15 cellular contexts compared by ENCODE assay signal in genomic region chr13:100362371-100362770, GRCh38.
DNase-seq lines count a peak whose midpoint lies in the region; ATAC-seq and TF ChIP-seq lines count a peak whose summit lies in the region.
"Had no signal": no experiment of that assay in that cellular context is flagged by ENCODE, and none has a peak within 500 bp of the region (broad histone marks: within the 10 kb centered on the region; RNA-seq: fewer than 3 reads in every experiment).

No MANE protein-coding gene starts in this region.

- H3K9me3 ChIP-seq in HCT116 (ENCODE audit: control insufficient read depth in 1 of 2, insufficient read depth in 1 of 2, low read depth in 1 of 2, low read length in 2 of 2) (no peaks in the 10 kb centered on the region), SJCRH30 (replicated peaks) (no peaks in the 10 kb centered on the region), mesenchymal stem cell (ENCODE audit: control insufficient read depth, low read length) (no peaks in the 10 kb centered on the region), neural progenitor cell (ENCODE audit: low read depth) (no peaks in the 10 kb centered on the region)
- H3K9me3 ChIP-seq: BLaER1 had no signal

- H2BK120ac ChIP-seq in mesenchymal stem cell (ENCODE audit: low read depth, low read length), result no peak overlapping the region

- H3K36me3 ChIP-seq in HCT116 (ENCODE audit: control insufficient read depth in 1 of 2, insufficient read depth in 2 of 2, low read length in 2 of 2) (no peaks in the 10 kb centered on the region), SJCRH30 (no peaks in the 10 kb centered on the region; the same call in 1 of the 2 replicates), mesenchymal stem cell (ENCODE audit: control insufficient read depth in 1 of 2, insufficient read depth in 2 of 2, low read depth in 1 of 2, low read length in 2 of 2) (peaks cover 0 to 5% of the 10 kb centered on the region in 2 experiments), neural progenitor cell (no peaks in the 10 kb centered on the region)
- H3K36me3 ChIP-seq: BLaER1 had no signal

- H2AK5ac ChIP-seq in mesenchymal stem cell (ENCODE audit: low read length, severe bottlenecking), result peak overlapping the region; percentile 63

- no TSS peak for BruUV-seq in HCT116 (replicated peaks; lab: Mats Ljungman, UMichigan)

- intact Hi-C loops in HCT116 (cut with micrococcal nuclease), result no loop called here

- H3K27me3 ChIP-seq in HCT116 (ENCODE audit: insufficient read depth, low read length) (no peaks in the 10 kb centered on the region), SJCRH30 (no peaks in the 10 kb centered on the region), mesenchymal stem cell (ENCODE audit: control insufficient read depth in 1 of 2, insufficient read depth in 1 of 2, low read length in 2 of 2) (no peaks in the 10 kb centered on the region), neural progenitor cell (no peaks in the 10 kb centered on the region)
- H3K27me3 ChIP-seq: BLaER1 had no signal

- peak overlapping the region; percentile 39 for H3K27ac Mint-ChIP-seq in neural progenitor cell
- H3K27ac Mint-ChIP-seq: CD14-positive monocyte; CD4-positive, alpha-beta memory T cell had no signal

- no peaks in the 10 kb centered on the region for H3K79me2 ChIP-seq in HCT116 (ENCODE audit: insufficient read depth, low read length)
- no peaks in the 10 kb centered on the region for H3K79me2 ChIP-seq in neural progenitor cell (ENCODE audit: low read depth)

- H3K14ac ChIP-seq in mesenchymal stem cell (ENCODE audit: low read length in 2 of 2), result no peak overlapping the region

- H3K4me3 ChIP-seq in HCT116 (replicated peaks in 1 of 2; ENCODE audit: low read depth in 1 of 2, low read length in 2 of 2) (no peak overlapping the region), SJCRH30 (no peak overlapping the region), mesenchymal stem cell (ENCODE audit: insufficient read depth in 1 of 2, low read depth in 1 of 2, low read length in 2 of 2) (no peak overlapping the region), neural progenitor cell (no peak overlapping the region)
- H3K4me3 ChIP-seq: BLaER1 had no signal

- H3K9ac ChIP-seq in HCT116 (ENCODE audit: low read length) (no peak overlapping the region), mesenchymal stem cell (ENCODE audit: low read length) (no peak overlapping the region), neural progenitor cell (no peak overlapping the region)
- H3K9ac ChIP-seq: BLaER1 had no signal

- no peak overlapping the region for H3K18ac ChIP-seq in mesenchymal stem cell (ENCODE audit: low read depth in 1 of 2, low read length in 2 of 2)

- no peak overlapping the region for H4K91ac ChIP-seq in mesenchymal stem cell (ENCODE audit: low read length)

- H3K27ac ChIP-seq in HCT116 (ENCODE audit: low read depth, low read length) (peak overlapping the region; percentile 71), SJCRH30 (peak overlapping the region; percentile 74), mesenchymal stem cell (ENCODE audit: low read length, poor library complexity, severe bottlenecking) (peak overlapping the region; percentile 52), neural progenitor cell (no peak overlapping the region)
- H3K27ac ChIP-seq: BLaER1 had no signal

- H3K79me1 ChIP-seq in mesenchymal stem cell (replicated peaks; ENCODE audit: low read length, poor library complexity, severe bottlenecking), result peaks cover 10% of the 10 kb centered on the region

- H3K4me2 ChIP-seq in HCT116 (ENCODE audit: low read length) (no peak overlapping the region), mesenchymal stem cell (ENCODE audit: low read length, poor library complexity, severe bottlenecking) (no peak overlapping the region), neural progenitor cell (no peak overlapping the region)
- H3K4me2 ChIP-seq: BLaER1 had no signal

- WGBS in mesenchymal stem cell, result no CpG with 5 or more reads among the region's 2 CpGs

- no peak for TF ChIP-seq POLR2A in HCT116 (IDR thresholded peaks at IDR 0.05; ENCODE audit: borderline replicate concordance, extremely low read depth, insufficient read depth, insufficient read length)

- H3K4me1 ChIP-seq in HCT116 (ENCODE audit: control insufficient read depth in 1 of 2, insufficient read depth in 2 of 2, low read length in 2 of 2) (peaks cover 33 to 43% of the 10 kb centered on the region in 2 experiments), SJCRH30 (peaks cover 35% of the 10 kb centered on the region), mesenchymal stem cell (ENCODE audit: control insufficient read depth, insufficient read depth, low read depth, low read length) (peaks cover 2% of the 10 kb centered on the region), neural progenitor cell (peaks cover 6% of the 10 kb centered on the region)
- H3K4me1 ChIP-seq: BLaER1 had no signal

- ATAC-seq in HCT116 (no peak), GM19023 (IDR thresholded peaks at IDR 0.05; ENCODE audit: unreplicated experiment) (no peak), GM21360 (IDR thresholded peaks at IDR 0.05; ENCODE audit: unreplicated experiment) (no peak)

- H4K20me1 ChIP-seq in HCT116 (ENCODE audit: insufficient read depth) (no peaks in the 10 kb centered on the region), neural progenitor cell (ENCODE audit: low read depth) (no peaks in the 10 kb centered on the region)
- H4K20me1 ChIP-seq: BLaER1 had no signal

- no peaks in the 10 kb centered on the region for H3K9me2 ChIP-seq in HCT116 (ENCODE audit: insufficient read depth)

- H3K23ac ChIP-seq in mesenchymal stem cell (ENCODE audit: low read length in 2 of 2), result no peak overlapping the region

- H2BK5ac ChIP-seq in mesenchymal stem cell (ENCODE audit: low read depth, low read length, poor library complexity, severe bottlenecking), result no peak overlapping the region

- H3K27me3 Mint-ChIP-seq in neural progenitor cell (ENCODE audit: insufficient read depth, low read depth), result no peaks in the 10 kb centered on the region
- H3K27me3 Mint-ChIP-seq: CD4-positive, alpha-beta memory T cell had no signal

- TF ChIP-seq CTCF in HCT116 (IDR thresholded peaks at IDR 0.05 in 2 of 3, conservative IDR thresholded peaks at IDR 0.05 in 1 of 3; ENCODE audit: borderline replicate concordance in 1 of 3, insufficient read depth in 1 of 3, low read depth in 2 of 3, low read length in 2 of 3) (no peak), neural progenitor cell (IDR thresholded peaks at IDR 0.05) (no peak)

- H2AFZ ChIP-seq in HCT116 (ENCODE audit: low read depth, low read length, poor library complexity, severe bottlenecking) (no peak overlapping the region), mesenchymal stem cell (ENCODE audit: low read depth, low read length) (no peak overlapping the region), neural progenitor cell (replicated peaks) (no peak overlapping the region)

- no peak for TF ChIP-seq RAD21 in HCT116 (IDR thresholded peaks at IDR 0.05; ENCODE audit: low read depth)

- no peaks in the 10 kb centered on the region for H3F3A ChIP-seq in neural progenitor cell (ENCODE audit: low read depth)

- peaks cover 47% of the 10 kb centered on the region for H3K4me1 Mint-ChIP-seq in neural progenitor cell
- H3K4me1 Mint-ChIP-seq: CD4-positive, alpha-beta memory T cell had no signal

- CTCF ChIA-PET in HCT116 (lab: Charles Lee), result no interaction called here

- H2BK15ac ChIP-seq in mesenchymal stem cell (ENCODE audit: low read depth, poor library complexity, severe bottlenecking), result no peak overlapping the region

- POLR2A ChIA-PET in HCT116 (lab: Charles Lee), result no interaction called here

- RAD21 ChIA-PET in HCT116 (lab: Charles Lee; ENCODE audit: low non-redundant PET in 1 of 2, low total read pairs in 2 of 2, uncharacterized antibody in 2 of 2, unreplicated experiment in 2 of 2), result no interaction called here

- H2BK12ac ChIP-seq in mesenchymal stem cell (ENCODE audit: low read length in 2 of 2), result no peak overlapping the region

- peaks cover 16% of the 10 kb centered on the region for H3K36me3 Mint-ChIP-seq in neural progenitor cell
- H3K36me3 Mint-ChIP-seq: CD4-positive, alpha-beta memory T cell had no signal

- no peak overlapping the region for H4K8ac ChIP-seq in mesenchymal stem cell (ENCODE audit: low read length)

- no peak overlapping the region for H3K4me3 Mint-ChIP-seq in neural progenitor cell
- H3K4me3 Mint-ChIP-seq: CD14-positive monocyte; CD4-positive, alpha-beta memory T cell; H9 had no signal

- H3K9me3 Mint-ChIP-seq in neural progenitor cell, result no peaks in the 10 kb centered on the region
- H3K9me3 Mint-ChIP-seq: CD14-positive monocyte; CD4-positive, alpha-beta memory T cell; H9 had no signal

- DNase-seq in HCT116 (ENCODE audit: low read depth, low spot score) (no peak), SJCRH30 (no peak), mesenchymal stem cell (no peak), neural progenitor cell (ENCODE audit: low spot score) (no peak), NCI-H2171 treated with DMSO at 0.1 percent for 48 hours (lab: John Stamatoyannopoulos, UW) (no peak)
- DNase-seq in activated CD4-positive, CD25-positive, alpha-beta regulatory T cell (lab: John Stamatoyannopoulos, UW), result no peak
- DNase-seq: 8988T; CD4-positive, alpha-beta memory T cell; DMS79 treated with DMSO at 0.1 percent for 48 hours; GF-D8; H9 had no signal

- H3K4ac ChIP-seq in mesenchymal stem cell (ENCODE audit: low read depth in 1 of 2, low read length in 2 of 2), result peak overlapping the region in 1 of 2 experiments; percentile 78

TF ChIP-seq in HCT116, 20 proteins besides CTCF, POLR2A, EP300 and RAD21 (continues in another document):
- no peak for TF ChIP-seq ZBTB33 (IDR thresholded peaks at IDR 0.05; ENCODE audit: extremely low read depth, insufficient replicate concordance, low read length)
- TF ChIP-seq TCF7L2 (IDR thresholded peaks at IDR 0.05; ENCODE audit: borderline replicate concordance, extremely low read depth, insufficient read depth, insufficient read length), result no peak
- no peak for TF ChIP-seq SIN3A (IDR thresholded peaks at IDR 0.05; ENCODE audit: low read depth)
- no peak for TF ChIP-seq EGR1 (IDR thresholded peaks at IDR 0.05; ENCODE audit: low read depth)
- TF ChIP-seq EZH2phosphoT487 (IDR thresholded peaks at IDR 0.05; ENCODE audit: borderline replicate concordance), result no peak
- no peak for TF ChIP-seq JUND (IDR thresholded peaks at IDR 0.05)
- TF ChIP-seq CBX3 (IDR thresholded peaks at IDR 0.05; ENCODE audit: low read depth), result no peak
- no peak for TF ChIP-seq POLR2AphosphoS5 (IDR thresholded peaks at IDR 0.05; ENCODE audit: low read depth, low read length)
